In genomic region chr1:201490708-201491131, GRCh38 we compare ENCODE assay signal across 16 cellular contexts. TPM values are rescaled to one million over a fixed set of nuclear protein-coding genes. Genes with fewer than 3 reads are reported as not detected.
DNase-seq lines count a peak whose midpoint lies in the region; ATAC-seq and TF ChIP-seq lines count a peak whose summit lies in the region.
"Had no signal": no experiment of that assay in that cellular context is flagged by ENCODE, and none has a peak within 500 bp of the region (broad histone marks: within the 10 kb centered on the region; RNA-seq: fewer than 3 reads in every experiment).

No MANE protein-coding gene starts in this region.

- H3K36me3 Mint-ChIP-seq in activated naive CD8-positive, alpha-beta T cell treated with anti-CD3 and anti-CD28 coated beads, Interleukin-2, amount 10 ng/mL, durations not matched to agents 7 days and 5 days: peaks cover 28% of the 10 kb centered on the region
- H3K36me3 Mint-ChIP-seq in activated naive CD8-positive, alpha-beta T cell treated with anti-CD3 and anti-CD28 coated beads for 36 hours: peaks cover 18% of the 10 kb centered on the region

- no peak for TF ChIP-seq CTCF in brain microvascular endothelial cell (IDR thresholded peaks at IDR 0.05; ENCODE audit: low read depth, low read length, missing control alignments)
- no peak for TF ChIP-seq CTCF in upper lobe of left lung (IDR thresholded peaks at IDR 0.05)

- no peak for DNase-seq in activated naive CD8-positive, alpha-beta T cell treated with anti-CD3 and anti-CD28 coated beads, Interleukin-2, amount 10 ng/mL, durations not matched to agents 7 days and 5 days
- DNase-seq in activated naive CD8-positive, alpha-beta T cell treated with anti-CD3 and anti-CD28 coated beads for 36 hours: no peak
- DNase-seq in brain microvascular endothelial cell: no peak
- DNase-seq in medulla oblongata (ENCODE audit: extremely low spot score): peak; percentile 6
- DNase-seq in upper lobe of left lung: no peak
- no peak for DNase-seq in NCI-H2081 (lab: John Stamatoyannopoulos, UW)
- no peak for DNase-seq in HT-29 (ENCODE audit: low spot score)
- DNase-seq: activated CD8-positive, alpha-beta memory T cell treated with anti-CD3 and anti-CD28 coated beads, Interleukin-2, amount 10 ng/mL, durations not matched to agents 7 days and 5 days; activated naive CD4-positive, alpha-beta T cell treated with Interleukin-2 at 50 U/mL for 16 hours; CD8-positive, alpha-beta memory T cell; cerebellar nuclear complex; WERI-Rb-1 had no signal

- peaks cover 11% of the 10 kb centered on the region for H3K4me1 Mint-ChIP-seq in activated naive CD8-positive, alpha-beta T cell treated with anti-CD3 and anti-CD28 coated beads, Interleukin-2, amount 10 ng/mL, durations not matched to agents 7 days and 5 days
- no peaks in the 10 kb centered on the region for H3K4me1 Mint-ChIP-seq in activated naive CD8-positive, alpha-beta T cell treated with anti-CD3 and anti-CD28 coated beads for 36 hours
- H3K4me1 Mint-ChIP-seq: CD8-positive, alpha-beta memory T cell had no signal

- POLR2A ChIA-PET in activated naive CD8-positive, alpha-beta T cell treated with anti-CD3 and anti-CD28 coated beads, Interleukin-2, amount 10 ng/mL, durations not matched to agents 7 days and 5 days (lab: Charles Lee): interaction anchor here (1.3 kb wide), 1 partner anchor 11 kb away, joined by 4 read pairs; no protein-coding TSS in a partner anchor

- no peaks in the 10 kb centered on the region for H3K9me3 ChIP-seq in upper lobe of left lung

- no peak overlapping the region for H3K4me3 Mint-ChIP-seq in activated naive CD8-positive, alpha-beta T cell treated with anti-CD3 and anti-CD28 coated beads, Interleukin-2, amount 10 ng/mL, durations not matched to agents 7 days and 5 days
- no peak overlapping the region for H3K4me3 Mint-ChIP-seq in activated naive CD8-positive, alpha-beta T cell treated with anti-CD3 and anti-CD28 coated beads for 36 hours
- H3K4me3 Mint-ChIP-seq: activated CD8-positive, alpha-beta memory T cell treated with anti-CD3 and anti-CD28 coated beads, Interleukin-2, amount 10 ng/mL, durations not matched to agents 7 days and 5 days; CD8-positive, alpha-beta memory T cell had no signal

- no peak for ATAC-seq in activated naive CD8-positive, alpha-beta T cell treated with anti-CD3 and anti-CD28 coated beads, Interleukin-2, amount 10 ng/mL, durations not matched to agents 7 days and 5 days (ENCODE audit: low read depth)
- ATAC-seq in upper lobe of left lung (ENCODE audit: low FRiP score in 2 of 2) (no peak), GM19324 (IDR thresholded peaks at IDR 0.05; ENCODE audit: low FRiP score, unreplicated experiment) (no peak)
- ATAC-seq: activated CD8-positive, alpha-beta memory T cell treated with anti-CD3 and anti-CD28 coated beads, Interleukin-2, amount 10 ng/mL, durations not matched to agents 7 days and 5 days had no signal

- H3K4me1 ChIP-seq in upper lobe of left lung: peaks cover 74 to 84% (median 81%) of the 10 kb centered on the region in 4 donors

- H3K4me3 ChIP-seq in brain microvascular endothelial cell (ENCODE audit: low read depth, low read length) (no peak overlapping the region), upper lobe of left lung (no peak overlapping the region)
- H3K4me3 ChIP-seq: SK-N-MC had no signal

- peaks cover 90% of the 10 kb centered on the region for H3K36me3 ChIP-seq in brain microvascular endothelial cell (replicated peaks)
- peaks cover 10 to 83% (median 42%) of the 10 kb centered on the region in 4 donors for H3K36me3 ChIP-seq in upper lobe of left lung
- H3K36me3 ChIP-seq: WERI-Rb-1 had no signal

- H3K27me3 ChIP-seq in brain microvascular endothelial cell (replicated peaks) (no peaks in the 10 kb centered on the region), upper lobe of left lung (no peaks in the 10 kb centered on the region)

- TF ChIP-seq EP300 in upper lobe of left lung (IDR thresholded peaks at IDR 0.05): no peak

- in situ Hi-C loops in brain microvascular endothelial cell (cut with HindIII; ENCODE audit: low pct_ligation_motif_present, low sequenced_read_pairs): no loop called here

- TF ChIP-seq POLR2A in upper lobe of left lung (IDR thresholded peaks at IDR 0.05): no peak

- H3K27ac ChIP-seq in brain microvascular endothelial cell (peak overlapping the region; percentile 35), upper lobe of left lung (peak overlapping the region in 3 of 4 donors; percentile 53 to 73 (median 72))
- H3K27ac ChIP-seq: 22Rv1, SK-N-MC, WERI-Rb-1 had no signal

- peaks cover 1% of the 10 kb centered on the region for H3K9me3 Mint-ChIP-seq in activated naive CD8-positive, alpha-beta T cell treated with anti-CD3 and anti-CD28 coated beads, Interleukin-2, amount 10 ng/mL, durations not matched to agents 7 days and 5 days
- peaks cover 1% of the 10 kb centered on the region for H3K9me3 Mint-ChIP-seq in activated naive CD8-positive, alpha-beta T cell treated with anti-CD3 and anti-CD28 coated beads for 36 hours
- H3K9me3 Mint-ChIP-seq: CD8-positive, alpha-beta memory T cell had no signal

- no peaks in the 10 kb centered on the region for H3K27me3 Mint-ChIP-seq in activated naive CD8-positive, alpha-beta T cell treated with anti-CD3 and anti-CD28 coated beads, Interleukin-2, amount 10 ng/mL, durations not matched to agents 7 days and 5 days
- no peaks in the 10 kb centered on the region for H3K27me3 Mint-ChIP-seq in activated naive CD8-positive, alpha-beta T cell treated with anti-CD3 and anti-CD28 coated beads for 36 hours
- H3K27me3 Mint-ChIP-seq: activated CD8-positive, alpha-beta memory T cell treated with anti-CD3 and anti-CD28 coated beads, Interleukin-2, amount 10 ng/mL, durations not matched to agents 7 days and 5 days; CD8-positive, alpha-beta memory T cell; progenitor cell of endocrine pancreas had no signal

- peak overlapping the region; percentile 45 for H3K27ac Mint-ChIP-seq in activated naive CD8-positive, alpha-beta T cell treated with anti-CD3 and anti-CD28 coated beads, Interleukin-2, amount 10 ng/mL, durations not matched to agents 7 days and 5 days
- H3K27ac Mint-ChIP-seq in activated naive CD8-positive, alpha-beta T cell treated with anti-CD3 and anti-CD28 coated beads for 36 hours: no peak overlapping the region
- H3K27ac Mint-ChIP-seq: activated CD8-positive, alpha-beta memory T cell treated with anti-CD3 and anti-CD28 coated beads, Interleukin-2, amount 10 ng/mL, durations not matched to agents 7 days and 5 days; progenitor cell of endocrine pancreas had no signal

- 28 to 32% methylated on average over 3 of the region's 3 CpGs for WGBS in upper lobe of left lung, 2 donors

RNA-seq across cellular contexts. Expression of gene CSRP1, which starts 16.2 kb away (rescaled TPM):
- 10 to 100 TPM; 61.2 to 66.0 TPM for total RNA-seq in activated naive CD8-positive, alpha-beta T cell treated with anti-CD3 and anti-CD28 coated beads, Interleukin-2, amount 10 ng/mL, durations not matched to agents 7 days and 5 days
- total RNA-seq in activated naive CD8-positive, alpha-beta T cell treated with anti-CD3 and anti-CD28 coated beads for 36 hours: 10 to 100 TPM; 57.0 to 59.1 TPM
- 100 to 1,000 TPM; 200 to 495 (median 327) TPM for total RNA-seq in upper lobe of left lung
- total RNA-seq in HT-29 (2014; rRNA removed; shearing (Covaris generic)): 183 and 213 TPM in 2 replicates

RNA-seq across cellular contexts. Expression of gene PHLDA3, which starts 21.7 kb away (rescaled TPM):
- total RNA-seq in activated naive CD8-positive, alpha-beta T cell treated with anti-CD3 and anti-CD28 coated beads, Interleukin-2, amount 10 ng/mL, durations not matched to agents 7 days and 5 days: 10 to 100 TPM; 11.3 to 13.2 TPM
- 1 to 10 TPM; 4.2 to 4.7 TPM for total RNA-seq in activated naive CD8-positive, alpha-beta T cell treated with anti-CD3 and anti-CD28 coated beads for 36 hours
- total RNA-seq in upper lobe of left lung: 100 to 1,000 TPM in 3 of 6 donors, 10 to 100 TPM in 3; 45.1 to 211 (median 88.1) TPM
- total RNA-seq in HT-29 (2014; rRNA removed; shearing (Covaris generic)): 39.4 and 49.4 TPM in 2 replicates

RNA-seq across cellular contexts. Expression of gene NAV1, which starts 48.2 kb away (rescaled TPM):
- 1 to 10 TPM; 2.5 to 3.2 TPM for total RNA-seq in activated naive CD8-positive, alpha-beta T cell treated with anti-CD3 and anti-CD28 coated beads, Interleukin-2, amount 10 ng/mL, durations not matched to agents 7 days and 5 days
- total RNA-seq in activated naive CD8-positive, alpha-beta T cell treated with anti-CD3 and anti-CD28 coated beads for 36 hours: 1 to 10 TPM; 1.3 TPM
- total RNA-seq in upper lobe of left lung: 10 to 100 TPM; 15.2 to 41.0 (median 24.1) TPM
- 0.51 and 0.99 TPM in 2 replicates for total RNA-seq in HT-29 (2014; rRNA removed; shearing (Covaris generic))
